Comparison of ENCODE assay signal across 31 cellular contexts in genomic region chr3:87607234-87607633, GRCh38.
"Had no signal": no experiment of that assay in that cellular context is flagged by ENCODE, and none has a peak within 500 bp of the region (broad histone marks: within the 10 kb centered on the region; RNA-seq: fewer than 3 reads in every experiment).

No MANE protein-coding gene starts in this region.

- FAIRE-seq: astrocyte had no signal

- H3K27ac ChIP-seq: adrenal gland, ascending aorta, body of pancreas, brain microvascular endothelial cell, breast epithelium, cardiac muscle cell had no signal

- H3K9me3 ChIP-seq: adrenal gland, ascending aorta, body of pancreas had no signal

- H3K4me3 ChIP-seq: adrenal gland, ascending aorta, body of pancreas, breast epithelium, cardiac muscle cell had no signal

- H3K36me3 ChIP-seq: adrenal gland, ascending aorta, brain microvascular endothelial cell, breast epithelium, cardiac muscle cell had no signal

- H3K27me3 ChIP-seq: adrenal gland, ascending aorta, body of pancreas, brain microvascular endothelial cell, breast epithelium, cardiac muscle cell had no signal

- DNase-seq: activated effector memory CD4-positive, alpha-beta T cell treated with anti-CD3 and anti-CD28 coated beads, Interleukin-2, amount 50 U/mL, for 16 hours; activated effector memory CD4-positive, alpha-beta T cell treated with Interleukin-2 at 50 U/mL for 16 hours; activated gamma-delta T cell; activated gamma-delta T cell treated with Interleukin-2 at 50 U/mL for 16 hours; activated naive CD4-positive, alpha-beta T cell; activated naive CD4-positive, alpha-beta T cell treated with anti-CD3 and anti-CD28 coated beads for 36 hours; activated naive CD4-positive, alpha-beta T cell treated with anti-CD3 and anti-CD28 coated beads, Interleukin-2, amount 10 ng/mL, durations not matched to agents 7 days and 5 days; activated naive CD4-positive, alpha-beta T cell treated with anti-CD3 and anti-CD28 coated beads, Interleukin-2, amount 50 U/mL, for 16 hours; activated naive CD4-positive, alpha-beta T cell treated with Interleukin-2 at 50 U/mL for 16 hours; activated naive CD8-positive, alpha-beta T cell treated with anti-CD3 and anti-CD28 coated beads for 36 hours; activated naive CD8-positive, alpha-beta T cell treated with anti-CD3 and anti-CD28 coated beads, Interleukin-2, amount 10 ng/mL, durations not matched to agents 7 days and 5 days; activated naive CD8-positive, alpha-beta T cell treated with anti-CD3 and anti-CD28 coated beads, Interleukin-2, amount 50 U/mL, for 24 hours; activated T-cell treated with anti-CD3 and anti-CD28 coated beads, Interleukin-2, amount 50 U/mL, for 1 hour; activated T-cell treated with anti-CD3 and anti-CD28 coated beads, Interleukin-2, amount 50 U/mL, for 24 hours; activated T-cell treated with anti-CD3 and anti-CD28 coated beads, Interleukin-2, amount 50 U/mL, for 4 hours; activated T-cell treated with anti-CD3 and anti-CD28 coated beads, Interleukin-2, amount 50 U/mL, for 48 hours; activated T-cell treated with anti-CD3 and anti-CD28 coated beads, Interleukin-2, amount 50 U/mL, for 72 hours; adrenal gland; amniotic stem cell; amygdala; anterior cingulate cortex; aorta; body of pancreas; brain microvascular endothelial cell; caudate nucleus; central memory CD4-positive, alpha-beta T cell; cerebellar nuclear complex had no signal

- H3K4me1 ChIP-seq: adrenal gland, ascending aorta, body of pancreas, breast epithelium had no signal
